ENCODE assay signal across 26 cellular contexts in genomic region chr2:2098458-2099167, GRCh38.
"Had no signal": no experiment of that assay in that cellular context is flagged by ENCODE, and none has a peak within 500 bp of the region (broad histone marks: within the 10 kb centered on the region; RNA-seq: fewer than 3 reads in every experiment).

No MANE protein-coding gene starts in this region.

- H3K4me3 Mint-ChIP-seq: activated CD4-positive, alpha-beta memory T cell treated with anti-CD3 and anti-CD28 coated beads for 36 hours; activated CD4-positive, alpha-beta T cell treated with anti-CD3 and anti-CD28 coated beads, Interleukin-2, amount 10 ng/mL, durations not matched to agents 7 days and 5 days; activated naive CD8-positive, alpha-beta T cell treated with anti-CD3 and anti-CD28 coated beads, Interleukin-2, amount 50 U/mL, for 24 hours; activated T-cell treated with anti-CD3 and anti-CD28 coated beads, Interleukin-2, amount 50 U/mL, for 4 hours; T-cell had no signal

- H3K4me1 Mint-ChIP-seq: activated CD4-positive, alpha-beta T cell treated with anti-CD3 and anti-CD28 coated beads, Interleukin-2, amount 10 ng/mL, durations not matched to agents 7 days and 5 days; activated naive CD8-positive, alpha-beta T cell treated with anti-CD3 and anti-CD28 coated beads, Interleukin-2, amount 50 U/mL, for 24 hours; T-cell had no signal

- H3K36me3 Mint-ChIP-seq: activated CD4-positive, alpha-beta memory T cell treated with anti-CD3 and anti-CD28 coated beads for 36 hours; activated naive CD4-positive, alpha-beta T cell treated with anti-CD3 and anti-CD28 coated beads, Interleukin-2, amount 50 U/mL, for 72 hours; T-cell had no signal

- H3K36me3 ChIP-seq: breast epithelium had no signal

- H3K27me3 ChIP-seq: breast epithelium had no signal

- H3K9me3 ChIP-seq: breast epithelium had no signal

- H3K4me3 ChIP-seq: breast epithelium, SK-N-MC had no signal

- H3K4me1 ChIP-seq: breast epithelium had no signal

- H3K27ac Mint-ChIP-seq: activated CD4-positive, alpha-beta memory T cell treated with anti-CD3 and anti-CD28 coated beads for 36 hours; activated CD4-positive, alpha-beta T cell treated with anti-CD3 and anti-CD28 coated beads, Interleukin-2, amount 10 ng/mL, durations not matched to agents 7 days and 5 days; activated naive CD4-positive, alpha-beta T cell treated with anti-CD3 and anti-CD28 coated beads, Interleukin-2, amount 50 U/mL, for 72 hours; activated naive CD8-positive, alpha-beta T cell treated with anti-CD3 and anti-CD28 coated beads, Interleukin-2, amount 50 U/mL, for 24 hours; T-cell had no signal

- ATAC-seq: activated naive CD4-positive, alpha-beta T cell treated with anti-CD3 and anti-CD28 coated beads, Interleukin-2, amount 50 U/mL, for 72 hours; activated naive CD8-positive, alpha-beta T cell treated with anti-CD3 and anti-CD28 coated beads, Interleukin-2, amount 50 U/mL, for 24 hours; activated T-cell treated with anti-CD3 and anti-CD28 coated beads, Interleukin-2, amount 50 U/mL, for 4 hours; Panc1; Right ventricle myocardium inferior; T-cell had no signal

- DNase-seq: activated CD4-positive, alpha-beta memory T cell treated with anti-CD3 and anti-CD28 coated beads for 36 hours; activated CD4-positive, alpha-beta T cell treated with anti-CD3 and anti-CD28 coated beads, Interleukin-2, amount 10 ng/mL, durations not matched to agents 7 days and 5 days; activated CD4-positive, CD25-positive, alpha-beta regulatory T cell; activated CD8-positive, alpha-beta memory T cell treated with anti-CD3 and anti-CD28 coated beads for 24 hours; activated effector memory CD4-positive, alpha-beta T cell treated with anti-CD3 and anti-CD28 coated beads, Interleukin-2, amount 50 U/mL, for 16 hours; activated naive CD4-positive, alpha-beta T cell treated with Interleukin-2 at 50 U/mL for 16 hours; activated naive CD8-positive, alpha-beta T cell treated with anti-CD3 and anti-CD28 coated beads, Interleukin-2, amount 50 U/mL, for 24 hours; activated T-cell treated with anti-CD3 and anti-CD28 coated beads, Interleukin-2, amount 50 U/mL, for 4 hours; caudate nucleus; Kasumi-1; KBM-7; NCI-H146; NCI-H187 treated with DMSO at 0.1 percent for 48 hours; NCI-H2081 treated with DMSO at 0.1 percent for 48 hours; NCI-H446; NCI-H774; OCI-M1; RPMI8226; T-cell; T-helper 2 cell; T1000 had no signal

- H3K9me3 Mint-ChIP-seq: activated CD4-positive, alpha-beta T cell treated with anti-CD3 and anti-CD28 coated beads, Interleukin-2, amount 10 ng/mL, durations not matched to agents 7 days and 5 days; activated T-cell treated with anti-CD3 and anti-CD28 coated beads, Interleukin-2, amount 50 U/mL, for 4 hours had no signal
